In genomic region chr4:48131736-48132135, GRCh38 we compare ENCODE assay signal across 23 cellular contexts. TPM values are rescaled to one million over a fixed set of nuclear protein-coding genes. Genes with fewer than 3 reads are reported as not detected.
DNase-seq lines count a peak whose midpoint lies in the region; ATAC-seq and TF ChIP-seq lines count a peak whose summit lies in the region.
"Had no signal": no experiment of that assay in that cellular context is flagged by ENCODE, and none has a peak within 500 bp of the region (broad histone marks: within the 10 kb centered on the region; RNA-seq: fewer than 3 reads in every experiment).

No MANE protein-coding gene starts in this region.

- CTCF ChIA-PET in PC-3 (lab: Charles Lee): no interaction called here

- H3K27ac Mint-ChIP-seq in activated T-cell treated with anti-CD3 and anti-CD28 coated beads, Interleukin-2, amount 50 U/mL, for 24 hours: peak overlapping the region; percentile 96
- peak overlapping the region; percentile 93 for H3K27ac Mint-ChIP-seq in activated naive CD8-positive, alpha-beta T cell treated with anti-CD3 and anti-CD28 coated beads for 36 hours
- H3K27ac Mint-ChIP-seq: stimulated activated memory B cell treated with anti-CD40 and anti-IgM and Interleukin-4, amounts not matched to agents 10 μg/mL and 1 μg/mL and 100 μg/mL, for 72 hours had no signal

- no peak overlapping the region for H3K4me2 ChIP-seq in PC-3 (ENCODE audit: low read length)
- peak overlapping the region; percentile 38 for H3K4me2 ChIP-seq in parathyroid adenoma (ENCODE audit: low read length)

- WGBS in esophagus squamous epithelium, 2 donors: 54 to 63% methylated on average over 4 of the region's 4 CpGs

- no peak for TF ChIP-seq POLR2A in esophagus squamous epithelium (IDR thresholded peaks at IDR 0.05)

- ATAC-seq in PC-3 (no peak), HG02759 (IDR thresholded peaks at IDR 0.05; ENCODE audit: unreplicated experiment) (no peak)
- ATAC-seq: Right ventricle myocardium inferior; stimulated activated memory B cell treated with anti-CD40 and anti-IgM and Interleukin-4, amounts not matched to agents 10 μg/mL and 1 μg/mL and 100 μg/mL, for 72 hours had no signal

- H2AFZ ChIP-seq in PC-3 (ENCODE audit: low read length): no peak overlapping the region
- no peak overlapping the region for H2AFZ ChIP-seq in parathyroid adenoma

- no TSS peak for BruUV-seq in PC-3 (replicated peaks; lab: Mats Ljungman, UMichigan)

- H3K9ac ChIP-seq in PC-3 (ENCODE audit: low read length) (no peak overlapping the region), parathyroid adenoma (no peak overlapping the region)

- H3K4me1 ChIP-seq in PC-3 (ENCODE audit: insufficient read depth, low read length) (peaks cover 29% of the 10 kb centered on the region), parathyroid adenoma (peaks cover 5% of the 10 kb centered on the region), esophagus squamous epithelium (peaks cover 3 to 22% (median 6%) of the 10 kb centered on the region in 3 donors)

- H3K36me3 ChIP-seq in PC-3 (ENCODE audit: low read depth, low read length): no peaks in the 10 kb centered on the region
- H3K36me3 ChIP-seq in parathyroid adenoma (ENCODE audit: control insufficient read depth, insufficient read depth, low read length): no peaks in the 10 kb centered on the region
- H3K36me3 ChIP-seq in esophagus squamous epithelium: peaks cover 0 to 22% (median 4%) of the 10 kb centered on the region in 3 donors
- H3K36me3 ChIP-seq: ovary had no signal

- no peak overlapping the region for H3K27ac ChIP-seq in PC-3 (ENCODE audit: low read length)
- H3K27ac ChIP-seq in parathyroid adenoma: peak overlapping the region; percentile 59
- no peak overlapping the region for H3K27ac ChIP-seq in esophagus squamous epithelium
- H3K27ac ChIP-seq: ascending aorta, dorsolateral prefrontal cortex, ovary had no signal

- peaks cover 95% of the 10 kb centered on the region for H3K4me1 Mint-ChIP-seq in activated T-cell treated with anti-CD3 and anti-CD28 coated beads, Interleukin-2, amount 50 U/mL, for 24 hours (ENCODE audit: low read depth)
- peaks cover 81% of the 10 kb centered on the region for H3K4me1 Mint-ChIP-seq in activated naive CD8-positive, alpha-beta T cell treated with anti-CD3 and anti-CD28 coated beads for 36 hours

- H3K27me3 Mint-ChIP-seq in activated T-cell treated with anti-CD3 and anti-CD28 coated beads, Interleukin-2, amount 50 U/mL, for 24 hours: no peaks in the 10 kb centered on the region
- H3K27me3 Mint-ChIP-seq in activated naive CD8-positive, alpha-beta T cell treated with anti-CD3 and anti-CD28 coated beads for 36 hours: no peaks in the 10 kb centered on the region
- H3K27me3 Mint-ChIP-seq: stimulated activated memory B cell treated with anti-CD40 and anti-IgM and Interleukin-4, amounts not matched to agents 10 μg/mL and 1 μg/mL and 100 μg/mL, for 72 hours had no signal

- H3K4me3 Mint-ChIP-seq in activated T-cell treated with anti-CD3 and anti-CD28 coated beads, Interleukin-2, amount 50 U/mL, for 24 hours: peak overlapping the region; percentile 77
- peak overlapping the region; percentile 84 for H3K4me3 Mint-ChIP-seq in activated naive CD8-positive, alpha-beta T cell treated with anti-CD3 and anti-CD28 coated beads for 36 hours
- H3K4me3 Mint-ChIP-seq: stimulated activated memory B cell treated with anti-CD40 and anti-IgM and Interleukin-4, amounts not matched to agents 10 μg/mL and 1 μg/mL and 100 μg/mL, for 72 hours had no signal

- H3K9me3 Mint-ChIP-seq in activated T-cell treated with anti-CD3 and anti-CD28 coated beads, Interleukin-2, amount 50 U/mL, for 24 hours: no peaks in the 10 kb centered on the region
- peaks cover 2% of the 10 kb centered on the region for H3K9me3 Mint-ChIP-seq in activated naive CD8-positive, alpha-beta T cell treated with anti-CD3 and anti-CD28 coated beads for 36 hours
- H3K9me3 Mint-ChIP-seq: CD14-positive monocyte; stimulated activated memory B cell treated with anti-CD40 and anti-IgM and Interleukin-4, amounts not matched to agents 10 μg/mL and 1 μg/mL and 100 μg/mL, for 72 hours had no signal

- TF ChIP-seq CTCF in PC-3 (conservative IDR thresholded peaks at IDR 0.05; ENCODE audit: low read depth, low read length) (no peak), parathyroid adenoma (IDR thresholded peaks at IDR 0.05) (no peak), esophagus squamous epithelium (IDR thresholded peaks at IDR 0.05) (no peak), foreskin fibroblast (IDR thresholded peaks at IDR 0.05; ENCODE audit: low read depth, low read length) (no peak)

- no peaks in the 10 kb centered on the region for H4K20me1 ChIP-seq in PC-3 (ENCODE audit: low read length)

- POLR2A ChIA-PET in PC-3 (lab: Charles Lee; ENCODE audit: unreplicated experiment): no interaction called here

- intact Hi-C loops in PC-3 (cut with micrococcal nuclease): no loop called here
- intact Hi-C loops in esophagus squamous epithelium (cut with DNase I): no loop called here

- peaks cover 9% of the 10 kb centered on the region for H3K36me3 Mint-ChIP-seq in activated T-cell treated with anti-CD3 and anti-CD28 coated beads, Interleukin-2, amount 50 U/mL, for 24 hours (ENCODE audit: low read depth)
- H3K36me3 Mint-ChIP-seq in activated naive CD8-positive, alpha-beta T cell treated with anti-CD3 and anti-CD28 coated beads for 36 hours: peaks cover 30% of the 10 kb centered on the region

- no peaks in the 10 kb centered on the region for H3K9me3 ChIP-seq in PC-3 (ENCODE audit: low read length)
- no peaks in the 10 kb centered on the region for H3K9me3 ChIP-seq in parathyroid adenoma (ENCODE audit: control insufficient read depth, low read length)
- no peaks in the 10 kb centered on the region for H3K9me3 ChIP-seq in esophagus squamous epithelium
- H3K9me3 ChIP-seq: ascending aorta, ovary had no signal

- no peak for DNase-seq in activated T-cell treated with anti-CD3 and anti-CD28 coated beads, Interleukin-2, amount 50 U/mL, for 24 hours
- DNase-seq in activated T-cell treated with anti-CD3 and anti-CD28 coated beads for 4 hours (no peak), PC-3 (peak; percentile 1), esophagus squamous epithelium (lab: John Stamatoyannopoulos, UW) (no peak), foreskin fibroblast (no peak)
- no peak for DNase-seq in activated naive CD8-positive, alpha-beta T cell treated with anti-CD3 and anti-CD28 coated beads for 36 hours
- DNase-seq: activated CD4-positive, alpha-beta T cell treated with anti-CD3 and anti-CD28 coated beads, Interleukin-2, amount 50 U/mL, for 48 hours; activated effector memory CD4-positive, alpha-beta T cell treated with Interleukin-2 at 50 U/mL for 16 hours; central memory CD4-positive, alpha-beta T cell; DMS153; dorsolateral prefrontal cortex; foreskin melanocyte; hippocampal formation; islet precursor cell; NCI-H1105 treated with DMSO at 0.1 percent for 48 hours; NCI-H526 treated with DMSO at 0.1 percent for 48 hours; ovary had no signal

- H3K9me2 ChIP-seq in PC-3 (replicated peaks; ENCODE audit: low read length): no peaks in the 10 kb centered on the region

- H3K79me2 ChIP-seq in PC-3 (ENCODE audit: low read length) (no peaks in the 10 kb centered on the region), parathyroid adenoma (no peaks in the 10 kb centered on the region)

- H3K27me3 ChIP-seq in PC-3 (ENCODE audit: low read length) (no peaks in the 10 kb centered on the region), parathyroid adenoma (ENCODE audit: control insufficient read depth, insufficient read depth, low read length) (no peaks in the 10 kb centered on the region), esophagus squamous epithelium (no peaks in the 10 kb centered on the region)
- H3K27me3 ChIP-seq: ascending aorta, dorsolateral prefrontal cortex, ovary had no signal

- H3K4me3 ChIP-seq in PC-3 (ENCODE audit: low read length) (no peak overlapping the region), parathyroid adenoma (ENCODE audit: low read depth, low read length) (no peak overlapping the region), esophagus squamous epithelium (no peak overlapping the region), foreskin fibroblast (ENCODE audit: low read depth in 1 of 2, low read length in 2 of 2) (no peak overlapping the region)
- H3K4me3 ChIP-seq: ascending aorta, dorsolateral prefrontal cortex, ovary had no signal

- H3F3A ChIP-seq in PC-3 (ENCODE audit: low read length, unreplicated experiment): no peaks in the 10 kb centered on the region

RNA-seq across cellular contexts. Expression of gene TXK, which starts 2.3 kb away (rescaled TPM):
- 0.92 and 2.6 TPM in 2 replicates for total RNA-seq in PC-3 (2014; rRNA removed)
- 10 to 100 TPM; 13.3 to 14.2 TPM for total RNA-seq in activated naive CD8-positive, alpha-beta T cell treated with anti-CD3 and anti-CD28 coated beads for 36 hours
- total RNA-seq in esophagus squamous epithelium: 1 to 10 TPM; 1.7 to 5.2 (median 3.5) TPM
- total RNA-seq: ascending aorta had no signal
